In the genomic region with DNA sequence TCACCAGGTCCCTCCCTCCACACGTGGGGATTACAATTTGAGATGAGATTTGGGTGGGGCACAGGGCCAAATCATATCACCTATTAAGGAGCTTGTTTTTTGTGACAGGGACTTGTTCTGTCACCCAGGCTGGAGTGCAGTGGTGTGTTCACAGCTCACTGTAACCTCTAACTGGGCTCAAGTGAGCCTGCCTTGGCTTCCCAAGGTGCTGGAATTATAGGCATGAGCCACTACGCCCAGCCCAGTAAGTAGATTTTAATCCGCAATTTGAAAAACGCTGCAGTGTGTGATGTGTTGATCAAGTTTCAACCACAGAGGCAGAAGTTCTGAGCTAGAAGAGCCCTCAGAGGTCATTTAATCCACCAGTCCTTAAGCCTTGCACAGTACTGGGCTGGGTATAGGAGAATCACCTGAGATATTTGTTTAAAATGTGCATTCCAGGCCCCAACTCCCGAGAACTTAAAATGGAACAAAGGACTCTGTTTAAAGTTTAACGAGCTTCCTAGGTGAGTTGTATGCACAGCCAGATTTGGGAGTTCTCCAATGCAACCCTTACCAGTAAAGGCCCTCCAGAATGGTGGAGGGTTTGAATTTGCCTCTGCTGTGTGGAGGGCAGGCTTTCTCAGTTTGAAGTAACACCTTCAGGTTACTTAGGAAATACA, we compare ENCODE assay signal across 1 cellular context.
TF ChIP-seq lines count a peak whose summit lies in the region.

No MANE protein-coding gene starts in this region.

TF ChIP-seq in HepG2, 621 proteins besides CTCF, POLR2A, EP300 and RAD21 (continued from another document and continues in another):
- TF ChIP-seq, protein P1, sequence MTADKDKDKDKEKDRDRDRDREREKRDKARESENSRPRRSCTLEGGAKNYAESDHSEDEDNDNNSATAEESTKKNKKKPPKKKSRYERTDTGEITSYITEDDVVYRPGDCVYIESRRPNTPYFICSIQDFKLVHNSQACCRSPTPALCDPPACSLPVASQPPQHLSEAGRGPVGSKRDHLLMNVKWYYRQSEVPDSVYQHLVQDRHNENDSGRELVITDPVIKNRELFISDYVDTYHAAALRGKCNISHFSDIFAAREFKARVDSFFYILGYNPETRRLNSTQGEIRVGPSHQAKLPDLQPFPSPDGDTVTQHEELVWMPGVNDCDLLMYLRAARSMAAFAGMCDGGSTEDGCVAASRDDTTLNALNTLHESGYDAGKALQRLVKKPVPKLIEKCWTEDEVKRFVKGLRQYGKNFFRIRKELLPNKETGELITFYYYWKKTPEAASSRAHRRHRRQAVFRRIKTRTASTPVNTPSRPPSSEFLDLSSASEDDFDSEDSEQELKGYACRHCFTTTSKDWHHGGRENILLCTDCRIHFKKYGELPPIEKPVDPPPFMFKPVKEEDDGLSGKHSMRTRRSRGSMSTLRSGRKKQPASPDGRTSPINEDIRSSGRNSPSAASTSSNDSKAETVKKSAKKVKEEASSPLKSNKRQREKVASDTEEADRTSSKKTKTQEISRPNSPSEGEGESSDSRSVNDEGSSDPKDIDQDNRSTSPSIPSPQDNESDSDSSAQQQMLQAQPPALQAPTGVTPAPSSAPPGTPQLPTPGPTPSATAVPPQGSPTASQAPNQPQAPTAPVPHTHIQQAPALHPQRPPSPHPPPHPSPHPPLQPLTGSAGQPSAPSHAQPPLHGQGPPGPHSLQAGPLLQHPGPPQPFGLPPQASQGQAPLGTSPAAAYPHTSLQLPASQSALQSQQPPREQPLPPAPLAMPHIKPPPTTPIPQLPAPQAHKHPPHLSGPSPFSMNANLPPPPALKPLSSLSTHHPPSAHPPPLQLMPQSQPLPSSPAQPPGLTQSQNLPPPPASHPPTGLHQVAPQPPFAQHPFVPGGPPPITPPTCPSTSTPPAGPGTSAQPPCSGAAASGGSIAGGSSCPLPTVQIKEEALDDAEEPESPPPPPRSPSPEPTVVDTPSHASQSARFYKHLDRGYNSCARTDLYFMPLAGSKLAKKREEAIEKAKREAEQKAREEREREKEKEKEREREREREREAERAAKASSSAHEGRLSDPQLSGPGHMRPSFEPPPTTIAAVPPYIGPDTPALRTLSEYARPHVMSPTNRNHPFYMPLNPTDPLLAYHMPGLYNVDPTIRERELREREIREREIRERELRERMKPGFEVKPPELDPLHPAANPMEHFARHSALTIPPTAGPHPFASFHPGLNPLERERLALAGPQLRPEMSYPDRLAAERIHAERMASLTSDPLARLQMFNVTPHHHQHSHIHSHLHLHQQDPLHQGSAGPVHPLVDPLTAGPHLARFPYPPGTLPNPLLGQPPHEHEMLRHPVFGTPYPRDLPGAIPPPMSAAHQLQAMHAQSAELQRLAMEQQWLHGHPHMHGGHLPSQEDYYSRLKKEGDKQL (CRISPR knock-in tag; IDR thresholded peaks at IDR 0.05; ENCODE audit: low read depth): no peak
- TF ChIP-seq CBX1 (IDR thresholded peaks at IDR 0.05; ENCODE audit: low read depth) (no peak), BRD4 (CRISPR knock-in tag; IDR thresholded peaks at IDR 0.05) (no peak), ZFP1 (CRISPR knock-in tag; IDR thresholded peaks at IDR 0.05) (peak; percentile 89), KLF16 (CRISPR knock-in tag; IDR thresholded peaks at IDR 0.05) (no peak), ZNF282 (IDR thresholded peaks at IDR 0.05; ENCODE audit: partially characterized antibody) (no peak), NKX3-1 (CRISPR knock-in tag; IDR thresholded peaks at IDR 0.05) (no peak), ZFP90 (CRISPR knock-in tag; IDR thresholded peaks at IDR 0.05; ENCODE audit: borderline replicate concordance) (no peak), ZNF558 (CRISPR knock-in tag; IDR thresholded peaks at IDR 0.05; ENCODE audit: borderline replicate concordance) (no peak), NR2F1 (CRISPR knock-in tag; IDR thresholded peaks at IDR 0.05) (no peak), FOXM1 (CRISPR knock-in tag; IDR thresholded peaks at IDR 0.05) (no peak), ARHGAP35 (CRISPR knock-in tag; IDR thresholded peaks at IDR 0.05; ENCODE audit: borderline replicate concordance) (no peak), SOX5 (CRISPR knock-in tag; IDR thresholded peaks at IDR 0.05; ENCODE audit: borderline replicate concordance) (peak; percentile 61; the same call in 1 of the 2 replicates), ZNF670 (CRISPR knock-in tag; IDR thresholded peaks at IDR 0.05; ENCODE audit: borderline replicate concordance) (no peak), TEAD3 (CRISPR knock-in tag; optimal IDR thresholded peaks at IDR 0.05; ENCODE audit: borderline replicate concordance) (peak; percentile 75), TCF7L2 (IDR thresholded peaks at IDR 0.05; ENCODE audit: low read depth, low read length) (no peak), ZKSCAN5 (CRISPR knock-in tag; IDR thresholded peaks at IDR 0.05) (no peak), ZNF207 (IDR thresholded peaks at IDR 0.05; ENCODE audit: borderline replicate concordance) (no peak), SCMH1 (CRISPR knock-in tag; IDR thresholded peaks at IDR 0.05; ENCODE audit: borderline replicate concordance) (no peak), ZNF572 (CRISPR knock-in tag; IDR thresholded peaks at IDR 0.05) (no peak)
- TF ChIP-seq, protein P2, sequence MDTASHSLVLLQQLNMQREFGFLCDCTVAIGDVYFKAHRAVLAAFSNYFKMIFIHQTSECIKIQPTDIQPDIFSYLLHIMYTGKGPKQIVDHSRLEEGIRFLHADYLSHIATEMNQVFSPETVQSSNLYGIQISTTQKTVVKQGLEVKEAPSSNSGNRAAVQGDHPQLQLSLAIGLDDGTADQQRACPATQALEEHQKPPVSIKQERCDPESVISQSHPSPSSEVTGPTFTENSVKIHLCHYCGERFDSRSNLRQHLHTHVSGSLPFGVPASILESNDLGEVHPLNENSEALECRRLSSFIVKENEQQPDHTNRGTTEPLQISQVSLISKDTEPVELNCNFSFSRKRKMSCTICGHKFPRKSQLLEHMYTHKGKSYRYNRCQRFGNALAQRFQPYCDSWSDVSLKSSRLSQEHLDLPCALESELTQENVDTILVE (CRISPR knock-in tag; IDR thresholded peaks at IDR 0.05): no peak
- TF ChIP-seq, protein P3, sequence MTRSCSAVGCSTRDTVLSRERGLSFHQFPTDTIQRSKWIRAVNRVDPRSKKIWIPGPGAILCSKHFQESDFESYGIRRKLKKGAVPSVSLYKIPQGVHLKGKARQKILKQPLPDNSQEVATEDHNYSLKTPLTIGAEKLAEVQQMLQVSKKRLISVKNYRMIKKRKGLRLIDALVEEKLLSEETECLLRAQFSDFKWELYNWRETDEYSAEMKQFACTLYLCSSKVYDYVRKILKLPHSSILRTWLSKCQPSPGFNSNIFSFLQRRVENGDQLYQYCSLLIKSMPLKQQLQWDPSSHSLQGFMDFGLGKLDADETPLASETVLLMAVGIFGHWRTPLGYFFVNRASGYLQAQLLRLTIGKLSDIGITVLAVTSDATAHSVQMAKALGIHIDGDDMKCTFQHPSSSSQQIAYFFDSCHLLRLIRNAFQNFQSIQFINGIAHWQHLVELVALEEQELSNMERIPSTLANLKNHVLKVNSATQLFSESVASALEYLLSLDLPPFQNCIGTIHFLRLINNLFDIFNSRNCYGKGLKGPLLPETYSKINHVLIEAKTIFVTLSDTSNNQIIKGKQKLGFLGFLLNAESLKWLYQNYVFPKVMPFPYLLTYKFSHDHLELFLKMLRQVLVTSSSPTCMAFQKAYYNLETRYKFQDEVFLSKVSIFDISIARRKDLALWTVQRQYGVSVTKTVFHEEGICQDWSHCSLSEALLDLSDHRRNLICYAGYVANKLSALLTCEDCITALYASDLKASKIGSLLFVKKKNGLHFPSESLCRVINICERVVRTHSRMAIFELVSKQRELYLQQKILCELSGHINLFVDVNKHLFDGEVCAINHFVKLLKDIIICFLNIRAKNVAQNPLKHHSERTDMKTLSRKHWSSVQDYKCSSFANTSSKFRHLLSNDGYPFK (CRISPR knock-in tag; IDR thresholded peaks at IDR 0.05; ENCODE audit: borderline replicate concordance): no peak
- TF ChIP-seq, protein P4, sequence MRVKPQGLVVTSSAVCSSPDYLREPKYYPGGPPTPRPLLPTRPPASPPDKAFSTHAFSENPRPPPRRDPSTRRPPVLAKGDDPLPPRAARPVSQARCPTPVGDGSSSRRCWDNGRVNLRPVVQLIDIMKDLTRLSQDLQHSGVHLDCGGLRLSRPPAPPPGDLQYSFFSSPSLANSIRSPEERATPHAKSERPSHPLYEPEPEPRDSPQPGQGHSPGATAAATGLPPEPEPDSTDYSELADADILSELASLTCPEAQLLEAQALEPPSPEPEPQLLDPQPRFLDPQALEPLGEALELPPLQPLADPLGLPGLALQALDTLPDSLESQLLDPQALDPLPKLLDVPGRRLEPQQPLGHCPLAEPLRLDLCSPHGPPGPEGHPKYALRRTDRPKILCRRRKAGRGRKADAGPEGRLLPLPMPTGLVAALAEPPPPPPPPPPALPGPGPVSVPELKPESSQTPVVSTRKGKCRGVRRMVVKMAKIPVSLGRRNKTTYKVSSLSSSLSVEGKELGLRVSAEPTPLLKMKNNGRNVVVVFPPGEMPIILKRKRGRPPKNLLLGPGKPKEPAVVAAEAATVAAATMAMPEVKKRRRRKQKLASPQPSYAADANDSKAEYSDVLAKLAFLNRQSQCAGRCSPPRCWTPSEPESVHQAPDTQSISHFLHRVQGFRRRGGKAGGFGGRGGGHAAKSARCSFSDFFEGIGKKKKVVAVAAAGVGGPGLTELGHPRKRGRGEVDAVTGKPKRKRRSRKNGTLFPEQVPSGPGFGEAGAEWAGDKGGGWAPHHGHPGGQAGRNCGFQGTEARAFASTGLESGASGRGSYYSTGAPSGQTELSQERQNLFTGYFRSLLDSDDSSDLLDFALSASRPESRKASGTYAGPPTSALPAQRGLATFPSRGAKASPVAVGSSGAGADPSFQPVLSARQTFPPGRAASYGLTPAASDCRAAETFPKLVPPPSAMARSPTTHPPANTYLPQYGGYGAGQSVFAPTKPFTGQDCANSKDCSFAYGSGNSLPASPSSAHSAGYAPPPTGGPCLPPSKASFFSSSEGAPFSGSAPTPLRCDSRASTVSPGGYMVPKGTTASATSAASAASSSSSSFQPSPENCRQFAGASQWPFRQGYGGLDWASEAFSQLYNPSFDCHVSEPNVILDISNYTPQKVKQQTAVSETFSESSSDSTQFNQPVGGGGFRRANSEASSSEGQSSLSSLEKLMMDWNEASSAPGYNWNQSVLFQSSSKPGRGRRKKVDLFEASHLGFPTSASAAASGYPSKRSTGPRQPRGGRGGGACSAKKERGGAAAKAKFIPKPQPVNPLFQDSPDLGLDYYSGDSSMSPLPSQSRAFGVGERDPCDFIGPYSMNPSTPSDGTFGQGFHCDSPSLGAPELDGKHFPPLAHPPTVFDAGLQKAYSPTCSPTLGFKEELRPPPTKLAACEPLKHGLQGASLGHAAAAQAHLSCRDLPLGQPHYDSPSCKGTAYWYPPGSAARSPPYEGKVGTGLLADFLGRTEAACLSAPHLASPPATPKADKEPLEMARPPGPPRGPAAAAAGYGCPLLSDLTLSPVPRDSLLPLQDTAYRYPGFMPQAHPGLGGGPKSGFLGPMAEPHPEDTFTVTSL (CRISPR knock-in tag; IDR thresholded peaks at IDR 0.05; ENCODE audit: borderline replicate concordance): no peak
- TF ChIP-seq, protein P5, sequence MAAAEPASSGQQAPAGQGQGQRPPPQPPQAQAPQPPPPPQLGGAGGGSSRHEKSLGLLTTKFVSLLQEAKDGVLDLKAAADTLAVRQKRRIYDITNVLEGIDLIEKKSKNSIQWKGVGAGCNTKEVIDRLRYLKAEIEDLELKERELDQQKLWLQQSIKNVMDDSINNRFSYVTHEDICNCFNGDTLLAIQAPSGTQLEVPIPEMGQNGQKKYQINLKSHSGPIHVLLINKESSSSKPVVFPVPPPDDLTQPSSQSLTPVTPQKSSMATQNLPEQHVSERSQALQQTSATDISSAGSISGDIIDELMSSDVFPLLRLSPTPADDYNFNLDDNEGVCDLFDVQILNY (CRISPR knock-in tag; conservative IDR thresholded peaks at IDR 0.05): no peak
- TF ChIP-seq, protein P6, sequence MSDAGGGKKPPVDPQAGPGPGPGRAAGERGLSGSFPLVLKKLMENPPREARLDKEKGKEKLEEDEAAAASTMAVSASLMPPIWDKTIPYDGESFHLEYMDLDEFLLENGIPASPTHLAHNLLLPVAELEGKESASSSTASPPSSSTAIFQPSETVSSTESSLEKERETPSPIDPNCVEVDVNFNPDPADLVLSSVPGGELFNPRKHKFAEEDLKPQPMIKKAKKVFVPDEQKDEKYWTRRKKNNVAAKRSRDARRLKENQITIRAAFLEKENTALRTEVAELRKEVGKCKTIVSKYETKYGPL (CRISPR knock-in tag; IDR thresholded peaks at IDR 0.05): no peak
- TF ChIP-seq, protein P7, sequence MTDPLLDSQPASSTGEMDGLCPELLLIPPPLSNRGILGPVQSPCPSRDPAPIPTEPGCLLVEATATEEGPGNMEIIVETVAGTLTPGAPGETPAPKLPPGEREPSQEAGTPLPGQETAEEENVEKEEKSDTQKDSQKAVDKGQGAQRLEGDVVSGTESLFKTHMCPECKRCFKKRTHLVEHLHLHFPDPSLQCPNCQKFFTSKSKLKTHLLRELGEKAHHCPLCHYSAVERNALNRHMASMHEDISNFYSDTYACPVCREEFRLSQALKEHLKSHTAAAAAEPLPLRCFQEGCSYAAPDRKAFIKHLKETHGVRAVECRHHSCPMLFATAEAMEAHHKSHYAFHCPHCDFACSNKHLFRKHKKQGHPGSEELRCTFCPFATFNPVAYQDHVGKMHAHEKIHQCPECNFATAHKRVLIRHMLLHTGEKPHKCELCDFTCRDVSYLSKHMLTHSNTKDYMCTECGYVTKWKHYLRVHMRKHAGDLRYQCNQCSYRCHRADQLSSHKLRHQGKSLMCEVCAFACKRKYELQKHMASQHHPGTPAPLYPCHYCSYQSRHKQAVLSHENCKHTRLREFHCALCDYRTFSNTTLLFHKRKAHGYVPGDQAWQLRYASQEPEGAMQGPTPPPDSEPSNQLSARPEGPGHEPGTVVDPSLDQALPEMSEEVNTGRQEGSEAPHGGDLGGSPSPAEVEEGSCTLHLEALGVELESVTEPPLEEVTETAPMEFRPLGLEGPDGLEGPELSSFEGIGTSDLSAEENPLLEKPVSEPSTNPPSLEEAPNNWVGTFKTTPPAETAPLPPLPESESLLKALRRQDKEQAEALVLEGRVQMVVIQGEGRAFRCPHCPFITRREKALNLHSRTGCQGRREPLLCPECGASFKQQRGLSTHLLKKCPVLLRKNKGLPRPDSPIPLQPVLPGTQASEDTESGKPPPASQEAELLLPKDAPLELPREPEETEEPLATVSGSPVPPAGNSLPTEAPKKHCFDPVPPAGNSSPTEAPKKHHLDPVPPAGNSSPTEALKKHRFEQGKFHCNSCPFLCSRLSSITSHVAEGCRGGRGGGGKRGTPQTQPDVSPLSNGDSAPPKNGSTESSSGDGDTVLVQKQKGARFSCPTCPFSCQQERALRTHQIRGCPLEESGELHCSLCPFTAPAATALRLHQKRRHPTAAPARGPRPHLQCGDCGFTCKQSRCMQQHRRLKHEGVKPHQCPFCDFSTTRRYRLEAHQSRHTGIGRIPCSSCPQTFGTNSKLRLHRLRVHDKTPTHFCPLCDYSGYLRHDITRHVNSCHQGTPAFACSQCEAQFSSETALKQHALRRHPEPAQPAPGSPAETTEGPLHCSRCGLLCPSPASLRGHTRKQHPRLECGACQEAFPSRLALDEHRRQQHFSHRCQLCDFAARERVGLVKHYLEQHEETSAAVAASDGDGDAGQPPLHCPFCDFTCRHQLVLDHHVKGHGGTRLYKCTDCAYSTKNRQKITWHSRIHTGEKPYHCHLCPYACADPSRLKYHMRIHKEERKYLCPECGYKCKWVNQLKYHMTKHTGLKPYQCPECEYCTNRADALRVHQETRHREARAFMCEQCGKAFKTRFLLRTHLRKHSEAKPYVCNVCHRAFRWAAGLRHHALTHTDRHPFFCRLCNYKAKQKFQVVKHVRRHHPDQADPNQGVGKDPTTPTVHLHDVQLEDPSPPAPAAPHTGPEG (CRISPR knock-in tag; IDR thresholded peaks at IDR 0.05): no peak
